ENCODE assay signal across 16 cellular contexts in genomic region chr22:48782817-48783511, GRCh38.
DNase-seq lines count a peak whose midpoint lies in the region; ATAC-seq and TF ChIP-seq lines count a peak whose summit lies in the region.
"Had no signal": no experiment of that assay in that cellular context is flagged by ENCODE, and none has a peak within 500 bp of the region (broad histone marks: within the 10 kb centered on the region; RNA-seq: fewer than 3 reads in every experiment).

No MANE protein-coding gene starts in this region.

- TF ChIP-seq CTCF in lower leg skin (IDR thresholded peaks at IDR 0.05) = no peak

- ATAC-seq in GM19455 (IDR thresholded peaks at IDR 0.05; ENCODE audit: unreplicated experiment) (no peak), HG03565 (IDR thresholded peaks at IDR 0.05; ENCODE audit: unreplicated experiment) (no peak), HG02798 (IDR thresholded peaks at IDR 0.05; ENCODE audit: poor library complexity, unreplicated experiment) (no peak)

- no peak for TF ChIP-seq POLR2A in lower leg skin (IDR thresholded peaks at IDR 0.05)

- H3K4me3 ChIP-seq in HUES48 (ENCODE audit: low read depth, low read length) = no peak overlapping the region
- H3K4me3 ChIP-seq in lower leg skin (ENCODE audit: low read depth, poor library complexity, severe bottlenecking) = no peak overlapping the region
- H3K4me3 ChIP-seq: breast epithelium, ovary, suprapubic skin had no signal

- H3K9ac ChIP-seq in HUES48 (ENCODE audit: low read depth, low read length) = no peak overlapping the region

- intact Hi-C loops in lower leg skin (cut with DNase I; ENCODE audit: low total_unique reads) = no loop called here

- DNase-seq in COLO829 (ENCODE audit: low spot score) (peak; percentile 45), SHP77 treated with DMSO at 0.1 percent for 48 hours (lab: John Stamatoyannopoulos, UW) (peak; percentile 5), lower leg skin (ENCODE audit: low spot score in 2 of 2) (peak; percentile 7 to 50)
- no peak for DNase-seq in stimulated activated CD4-positive, alpha-beta T cell treated with anti-CD3 and anti-CD28 coated beads, Interleukin-15, amount 100 ng/mL, for 24 hours
- DNase-seq: activated T-cell treated with anti-CD3 and anti-CD28 coated beads, Interleukin-2, amount 50 U/mL, for 24 hours; IMR-90; NCI-H2227 treated with DMSO at 0.1 percent for 48 hours; ovary; stimulated activated CD4-positive, alpha-beta T cell treated with anti-CD3 and anti-CD28 coated beads, Interleukin-4, amount 100 ng/mL, for 4 hours; T-helper 9 cell had no signal

- peak overlapping the region; percentile 55 for H3K27ac ChIP-seq in HUES48 (ENCODE audit: low read depth, low read length)
- H3K27ac ChIP-seq: breast epithelium, ovary, suprapubic skin had no signal

- WGBS in lower leg skin, 2 donors = 45 to 47% methylated on average over 16 of the region's 16 CpGs

- H3K36me3 ChIP-seq in HUES48 (ENCODE audit: control insufficient read depth, insufficient read depth, low read length) = no peaks in the 10 kb centered on the region
- H3K36me3 ChIP-seq: breast epithelium, ovary, suprapubic skin had no signal

- H3K9me3 ChIP-seq in HUES48 (ENCODE audit: control insufficient read depth, insufficient read depth, low read length) = peaks cover 6% of the 10 kb centered on the region; the same call in 1 of the 2 replicates
- H3K9me3 ChIP-seq: ovary, suprapubic skin had no signal

- H3K27me3 ChIP-seq in HUES48 (ENCODE audit: control insufficient read depth, insufficient read depth, low read length) = no peaks in the 10 kb centered on the region
- H3K27me3 ChIP-seq: ovary, suprapubic skin had no signal

- H3K4me1 ChIP-seq in HUES48 (ENCODE audit: control insufficient read depth, insufficient read depth, low read length) = peaks cover 12% of the 10 kb centered on the region
- H3K4me1 ChIP-seq: breast epithelium, suprapubic skin had no signal
